8 cellular contexts compared by ENCODE assay signal in the genomic region with DNA sequence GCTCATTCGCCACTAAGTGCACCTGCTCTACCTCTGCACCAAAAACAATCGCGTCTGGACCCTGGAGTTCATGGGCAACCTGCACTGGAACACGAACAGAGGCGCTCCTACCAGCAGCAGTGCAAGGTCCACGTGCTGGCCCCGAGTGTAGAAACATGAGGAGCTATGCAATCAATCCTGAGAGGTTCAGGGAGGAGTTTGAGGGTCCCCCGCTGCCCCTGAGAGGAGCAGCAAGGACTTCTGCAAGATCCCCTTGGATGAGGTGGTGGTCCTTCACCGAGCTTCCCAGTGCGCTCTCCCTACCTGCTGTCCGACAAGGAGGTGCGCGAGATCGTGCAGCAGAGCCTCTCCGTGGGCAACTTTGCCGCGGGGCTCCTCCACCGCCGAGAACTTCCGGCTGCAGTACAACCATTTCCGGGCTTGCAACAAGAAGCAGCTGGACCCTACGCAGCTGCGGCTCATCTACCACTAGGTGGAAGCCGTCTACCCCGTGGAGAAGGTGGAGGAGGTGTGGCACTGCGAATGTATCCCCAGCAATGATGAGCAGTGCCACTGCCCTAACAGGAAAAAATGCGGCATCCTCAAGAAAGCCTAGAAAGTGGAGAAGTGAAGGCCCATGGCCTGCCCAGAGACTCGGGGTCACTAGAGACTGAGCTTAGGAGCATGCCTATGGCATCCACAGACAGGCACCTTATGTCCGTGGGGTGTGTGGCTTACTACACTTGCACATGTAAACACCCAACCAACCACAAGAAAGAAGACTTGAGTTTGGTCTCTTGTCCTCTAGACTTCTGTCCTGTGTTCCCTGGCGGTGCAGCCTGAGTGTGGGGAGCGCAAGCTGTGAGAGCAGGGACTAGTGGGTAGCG. TPM values are rescaled to one million over a fixed set of nuclear protein-coding genes. Genes with fewer than 3 reads are reported as not detected.
DNase-seq lines count a peak whose midpoint lies in the region; ATAC-seq and TF ChIP-seq lines count a peak whose summit lies in the region.
"Not testable (repeated sequence)": the region's sequence is repeated elsewhere in the genome, so short reads cannot be mapped to it uniquely, and the experiment has no call there.

No MANE protein-coding gene starts in this region.

- not testable (repeated sequence) for H3K9me3 Mint-ChIP-seq in mesothelial cell of epicardium; stimulated activated naive CD8-positive, alpha-beta T cell treated with anti-CD3 and anti-CD28 coated beads, Interleukin-15, Interleukin-2, amounts not matched to agents 100 ng/mL and 50 ng/mL, for 24 hours

- not testable (repeated sequence) for H3K27me3 Mint-ChIP-seq in mesothelial cell of epicardium (ENCODE audit: low read depth); stimulated activated naive CD8-positive, alpha-beta T cell treated with anti-CD3 and anti-CD28 coated beads, Interleukin-15, Interleukin-2, amounts not matched to agents 100 ng/mL and 50 ng/mL, for 24 hours

- intact Hi-C loops in colonic mucosa (cut with DNase I): not testable (repeated sequence)

- not testable (repeated sequence) for H3K4me1 ChIP-seq in ES-I3 (ENCODE audit: insufficient read depth, low read length); colonic mucosa

- peak; percentile 53 for TF ChIP-seq CTCF in colonic mucosa (IDR thresholded peaks at IDR 0.05)
- not testable (repeated sequence) for TF ChIP-seq CTCF in mesothelial cell of epicardium (IDR thresholded peaks at IDR 0.05; ENCODE audit: unreplicated experiment)

- peak overlapping the region; percentile 46; the same call in 1 of the 2 replicates for H3K9ac ChIP-seq in ES-I3 (ENCODE audit: low read depth, low read length)
- H3K9ac ChIP-seq in colonic mucosa (ENCODE audit: low read depth in 2 of 2, low read length in 2 of 2): not testable (repeated sequence)

- not testable (repeated sequence) for H3K27ac ChIP-seq in colonic mucosa

- H3K36me3 Mint-ChIP-seq in mesothelial cell of epicardium; stimulated activated naive CD8-positive, alpha-beta T cell treated with anti-CD3 and anti-CD28 coated beads, Interleukin-15, Interleukin-2, amounts not matched to agents 100 ng/mL and 50 ng/mL, for 24 hours (ENCODE audit: low read depth): not testable (repeated sequence)

- peak; percentile 97 for ATAC-seq in GM21390 (IDR thresholded peaks at IDR 0.05; ENCODE audit: unreplicated experiment)
- peak; percentile 96 for ATAC-seq in HG03432 (IDR thresholded peaks at IDR 0.05; ENCODE audit: unreplicated experiment)

- not testable (repeated sequence) for H3K9me3 ChIP-seq in ES-I3 (ENCODE audit: control insufficient read depth, insufficient read depth, low read length); colonic mucosa

- peak overlapping the region; percentile 54 for H3K4me3 ChIP-seq in colonic mucosa

- DNase-seq in NCI-H69 (lab: John Stamatoyannopoulos, UW) (peak; percentile 47), colonic mucosa (peak; percentile 70)
- DNase-seq in activated CD4-positive, alpha-beta T cell treated with anti-CD3 and anti-CD28 coated beads, Interleukin-2, amount 50 U/mL, for 24 hours (ENCODE audit: low read depth in 1 of 2, low spot score in 1 of 2): peak; percentile 17 to 26
- not testable (repeated sequence) for DNase-seq in mesothelial cell of epicardium (ENCODE audit: low spot score in 2 of 2, unreplicated experiment in 2 of 2)

- H3K27ac Mint-ChIP-seq in mesothelial cell of epicardium: not testable (repeated sequence)
- peak overlapping the region; percentile 76 for H3K27ac Mint-ChIP-seq in stimulated activated naive CD8-positive, alpha-beta T cell treated with anti-CD3 and anti-CD28 coated beads, Interleukin-15, Interleukin-2, amounts not matched to agents 100 ng/mL and 50 ng/mL, for 24 hours

- H3K4me3 Mint-ChIP-seq in mesothelial cell of epicardium: peak overlapping the region; percentile 31
- H3K4me3 Mint-ChIP-seq in stimulated activated naive CD8-positive, alpha-beta T cell treated with anti-CD3 and anti-CD28 coated beads, Interleukin-15, Interleukin-2, amounts not matched to agents 100 ng/mL and 50 ng/mL, for 24 hours: peak overlapping the region; percentile 88

- not testable (repeated sequence) for H3K27me3 ChIP-seq in colonic mucosa

- not testable (repeated sequence) for H3K4me1 Mint-ChIP-seq in mesothelial cell of epicardium; stimulated activated naive CD8-positive, alpha-beta T cell treated with anti-CD3 and anti-CD28 coated beads, Interleukin-15, Interleukin-2, amounts not matched to agents 100 ng/mL and 50 ng/mL, for 24 hours (ENCODE audit: low read depth)

- H3K36me3 ChIP-seq in ES-I3 (ENCODE audit: insufficient read depth, low read length); colonic mucosa: not testable (repeated sequence)

RNA-seq across cellular contexts. Expression of a gene that starts 36.3 kb away (rescaled TPM):
- total RNA-seq in colonic mucosa (10 to 100 TPM; 19.4 to 19.5 TPM), mesothelial cell of epicardium (14.9 to 17.5 TPM (median 16.8 TPM) in 3 replicates)
